Comparison of ENCODE assay signal across 14 cellular contexts in genomic region chr10:102423372-102423968, GRCh38. TPM values are rescaled to one million over a fixed set of nuclear protein-coding genes. Genes with fewer than 3 reads are reported as not detected.
A peak's percentile ranks its signal among the peaks of the same experiment; 100 is the strongest.
DNase-seq lines count a peak whose midpoint lies in the region; ATAC-seq, FAIRE-seq and TF ChIP-seq lines count a peak whose summit lies in the region.
"Had no signal": no experiment of that assay in that cellular context is flagged by ENCODE, and none has a peak within 500 bp of the region (broad histone marks: within the 10 kb centered on the region; RNA-seq: fewer than 3 reads in every experiment).

No MANE protein-coding gene starts in this region.

- DNase-seq in activated T-cell treated with anti-CD3 and anti-CD28 coated beads, Interleukin-2, amount 50 U/mL, for 4 hours = no peak
- DNase-seq in activated T-cell treated with anti-CD3 and anti-CD28 coated beads, Interleukin-2, amount 50 U/mL, for 72 hours = no peak
- no peak for DNase-seq in activated CD8-positive, alpha-beta T cell treated with anti-CD3 and anti-CD28 coated beads for 36 hours
- DNase-seq in kidney (peak; percentile 53), GM12892 (ENCODE audit: insufficient read length) (no peak)
- no peak for DNase-seq in stimulated activated CD8-positive, alpha-beta memory T cell treated with anti-CD3 and anti-CD28 coated beads, Interleukin-4, amount 100 ng/mL, for 48 hours
- DNase-seq: NCI-H1092, NCI-H524 had no signal

- H3K27ac ChIP-seq in kidney (ENCODE audit: low read depth in 2 of 2, low read length in 2 of 2) = no peak overlapping the region
- H3K27ac ChIP-seq in subcutaneous abdominal adipose tissue (ENCODE audit: low read depth, low read length) = no peak overlapping the region
- H3K27ac ChIP-seq: ascending aorta had no signal

- H3K4me3 Mint-ChIP-seq in activated T-cell treated with anti-CD3 and anti-CD28 coated beads, Interleukin-2, amount 50 U/mL, for 4 hours = peak overlapping the region; percentile 37
- peak overlapping the region in 1 of 2 donors; percentile 32 for H3K4me3 Mint-ChIP-seq in activated T-cell treated with anti-CD3 and anti-CD28 coated beads, Interleukin-2, amount 50 U/mL, for 72 hours
- peak overlapping the region; percentile 31 for H3K4me3 Mint-ChIP-seq in activated CD8-positive, alpha-beta T cell treated with anti-CD3 and anti-CD28 coated beads for 36 hours

- H3K4me1 Mint-ChIP-seq in activated T-cell treated with anti-CD3 and anti-CD28 coated beads, Interleukin-2, amount 50 U/mL, for 4 hours (ENCODE audit: low read depth) = peaks cover 34% of the 10 kb centered on the region
- peaks cover 58% of the 10 kb centered on the region for H3K4me1 Mint-ChIP-seq in activated T-cell treated with anti-CD3 and anti-CD28 coated beads, Interleukin-2, amount 50 U/mL, for 72 hours (ENCODE audit: low read depth)
- H3K4me1 Mint-ChIP-seq in activated CD8-positive, alpha-beta T cell treated with anti-CD3 and anti-CD28 coated beads for 36 hours (ENCODE audit: low read depth) = peaks cover 45% of the 10 kb centered on the region

- no peak for FAIRE-seq in kidney (lab: Jason Lieb, UNC)
- no peak for FAIRE-seq in GM12892 (lab: Jason Lieb, UNC)
- FAIRE-seq: TTC549 had no signal

- no peak for ATAC-seq in activated T-cell treated with anti-CD3 and anti-CD28 coated beads, Interleukin-2, amount 50 U/mL, for 4 hours
- ATAC-seq in activated T-cell treated with anti-CD3 and anti-CD28 coated beads, Interleukin-2, amount 50 U/mL, for 72 hours (replicated peaks in 1 of 2) = no peak
- no peak for ATAC-seq in activated CD8-positive, alpha-beta T cell treated with anti-CD3 and anti-CD28 coated beads for 36 hours
- no peak for ATAC-seq in GM19324 (IDR thresholded peaks at IDR 0.05; ENCODE audit: low FRiP score, unreplicated experiment)

- H3K27me3 ChIP-seq in subcutaneous abdominal adipose tissue (ENCODE audit: control insufficient read depth in 5 of 5, insufficient read depth in 4 of 5, low read length in 5 of 5) = peaks cover 0 to 1% (median under 1%) of the 10 kb centered on the region in 5 donors

- POLR2A ChIA-PET in activated CD8-positive, alpha-beta T cell treated with anti-CD3 and anti-CD28 coated beads for 36 hours (lab: Charles Lee) = interaction anchor here (0.6 to 7.3 kb wide), 9 partner anchors 8 to 178 kb away, joined by 3 to 73 read pairs (median 41); partner anchors contain the start of genes C10orf95, CUEDC2, GBF1 and NFKB2

- no peaks in the 10 kb centered on the region for H3K27me3 Mint-ChIP-seq in activated T-cell treated with anti-CD3 and anti-CD28 coated beads, Interleukin-2, amount 50 U/mL, for 4 hours (ENCODE audit: low read depth)
- H3K27me3 Mint-ChIP-seq in activated T-cell treated with anti-CD3 and anti-CD28 coated beads, Interleukin-2, amount 50 U/mL, for 72 hours (ENCODE audit: low read depth) = peaks cover 8% of the 10 kb centered on the region
- no peaks in the 10 kb centered on the region for H3K27me3 Mint-ChIP-seq in activated CD8-positive, alpha-beta T cell treated with anti-CD3 and anti-CD28 coated beads for 36 hours

- H3K27ac Mint-ChIP-seq in activated T-cell treated with anti-CD3 and anti-CD28 coated beads, Interleukin-2, amount 50 U/mL, for 72 hours = no peak overlapping the region
- no peak overlapping the region for H3K27ac Mint-ChIP-seq in activated CD8-positive, alpha-beta T cell treated with anti-CD3 and anti-CD28 coated beads for 36 hours
- H3K27ac Mint-ChIP-seq: endodermal cell had no signal

- CTCF ChIA-PET in activated CD8-positive, alpha-beta T cell treated with anti-CD3 and anti-CD28 coated beads for 36 hours (lab: Charles Lee) = interaction anchor here (1.0 to 6.2 kb wide), 16 partner anchors 10 to 291 kb away, joined by 4 to 143 read pairs (median 6); partner anchors contain the start of genes C10orf95, NFKB2 and PITX3

- peaks cover 3 to 11% of the 10 kb centered on the region in 2 donors for H3K36me3 ChIP-seq in kidney (ENCODE audit: control insufficient read depth in 1 of 2, insufficient read depth in 2 of 2, low read length in 2 of 2)
- peaks cover 0 to 22% (median 19%) of the 10 kb centered on the region in 5 donors for H3K36me3 ChIP-seq in subcutaneous abdominal adipose tissue (ENCODE audit: control insufficient read depth in 5 of 5, insufficient read depth in 5 of 5, low read length in 5 of 5)

- peak overlapping the region in 1 of 2 donors; percentile 81 for H3K9ac ChIP-seq in kidney (ENCODE audit: low read length in 2 of 2)
- H3K9ac ChIP-seq in subcutaneous abdominal adipose tissue (ENCODE audit: low read length in 5 of 5) = peak overlapping the region in 2 of 5 donors; percentile 84 to 88

- H3K36me3 Mint-ChIP-seq in activated T-cell treated with anti-CD3 and anti-CD28 coated beads, Interleukin-2, amount 50 U/mL, for 4 hours (ENCODE audit: insufficient read depth) = peaks cover 7% of the 10 kb centered on the region
- peaks cover 2% of the 10 kb centered on the region in 2 donors for H3K36me3 Mint-ChIP-seq in activated T-cell treated with anti-CD3 and anti-CD28 coated beads, Interleukin-2, amount 50 U/mL, for 72 hours (ENCODE audit: insufficient read depth in 2 of 2)
- H3K36me3 Mint-ChIP-seq in activated CD8-positive, alpha-beta T cell treated with anti-CD3 and anti-CD28 coated beads for 36 hours (ENCODE audit: low read depth) = peaks cover 8% of the 10 kb centered on the region

- intact Hi-C loops in activated CD8-positive, alpha-beta T cell treated with anti-CD3 and anti-CD28 coated beads for 36 hours (cut with micrococcal nuclease) = no loop called here
- intact Hi-C loops in kidney (cut with DNase I) = no loop called here

- TF ChIP-seq CTCF in activated CD8-positive, alpha-beta T cell treated with anti-CD3 and anti-CD28 coated beads for 36 hours (IDR thresholded peaks at IDR 0.05) = no peak
- TF ChIP-seq CTCF in kidney (IDR thresholded peaks at IDR 0.05; ENCODE audit: borderline replicate concordance, extremely low read depth, insufficient read depth) = no peak

- H3K9me3 Mint-ChIP-seq in activated T-cell treated with anti-CD3 and anti-CD28 coated beads, Interleukin-2, amount 50 U/mL, for 4 hours = no peaks in the 10 kb centered on the region
- H3K9me3 Mint-ChIP-seq in activated T-cell treated with anti-CD3 and anti-CD28 coated beads, Interleukin-2, amount 50 U/mL, for 72 hours = no peaks in the 10 kb centered on the region
- no peaks in the 10 kb centered on the region for H3K9me3 Mint-ChIP-seq in activated CD8-positive, alpha-beta T cell treated with anti-CD3 and anti-CD28 coated beads for 36 hours
- H3K9me3 Mint-ChIP-seq: endodermal cell had no signal

- no peak for TF ChIP-seq POLR2A in GM12892 (IDR thresholded peaks at IDR 0.05; ENCODE audit: low read depth, low read length)

- H3K4me1 ChIP-seq in kidney (ENCODE audit: control insufficient read depth in 1 of 2, insufficient read depth in 1 of 2, low read depth in 1 of 2, low read length in 2 of 2) = peaks cover 11 to 29% of the 10 kb centered on the region in 2 donors
- peaks cover 3 to 45% (median 41%) of the 10 kb centered on the region in 5 donors for H3K4me1 ChIP-seq in subcutaneous abdominal adipose tissue (ENCODE audit: control insufficient read depth in 5 of 5, insufficient read depth in 5 of 5, low read length in 5 of 5)

- H3K9me3 ChIP-seq in kidney (ENCODE audit: control insufficient read depth in 1 of 2, low read length in 2 of 2) = no peaks in the 10 kb centered on the region
- no peaks in the 10 kb centered on the region for H3K9me3 ChIP-seq in subcutaneous abdominal adipose tissue (ENCODE audit: control insufficient read depth in 5 of 5, low read length in 5 of 5)
- H3K9me3 ChIP-seq: ascending aorta had no signal

- peak overlapping the region; percentile 12 to 78 for H3K4me3 ChIP-seq in kidney (ENCODE audit: low read length in 2 of 2)
- peak overlapping the region in 4 of 5 donors; percentile 95 to 98 (median 96) for H3K4me3 ChIP-seq in subcutaneous abdominal adipose tissue (ENCODE audit: low read depth in 1 of 5, low read length in 5 of 5)

RNA-seq across cellular contexts. Expression of gene FBXL15, which starts 2.8 kb away (rescaled TPM):
- 10 to 100 TPM; 16.5 to 17.7 (median 16.6) TPM for total RNA-seq in activated T-cell treated with anti-CD3 and anti-CD28 coated beads, Interleukin-2, amount 50 U/mL, for 4 hours
- 10 to 100 TPM; 15.3 TPM for total RNA-seq in activated T-cell treated with anti-CD3 and anti-CD28 coated beads, Interleukin-2, amount 50 U/mL, for 72 hours
- total RNA-seq in activated CD8-positive, alpha-beta T cell treated with anti-CD3 and anti-CD28 coated beads for 36 hours = 10 to 100 TPM; 14.1 to 15.7 TPM
- 17.9 TPM for total RNA-seq in kidney
- polyA plus RNA-seq in kidney (ENCODE audit: insufficient read depth, low read depth, low replicate concordance) = 28.0 TPM
- polyA plus RNA-seq in GM12892 (2012; ENCODE audit: missing spikeins) = 0.66 TPM

RNA-seq across cellular contexts. Expression of gene PSD, which starts 4.9 kb away (rescaled TPM):
- 1 to 10 TPM; 2.3 to 4.6 (median 3.7) TPM for total RNA-seq in activated T-cell treated with anti-CD3 and anti-CD28 coated beads, Interleukin-2, amount 50 U/mL, for 4 hours
- 10 to 100 TPM in 1 of 2 donors, 1 to 10 TPM in 1; 8.6 to 11.7 TPM for total RNA-seq in activated T-cell treated with anti-CD3 and anti-CD28 coated beads, Interleukin-2, amount 50 U/mL, for 72 hours
- total RNA-seq in activated CD8-positive, alpha-beta T cell treated with anti-CD3 and anti-CD28 coated beads for 36 hours = 10 to 100 TPM in 1 of 2 experiments, 1 to 10 TPM in 1; 9.3 to 10.4 TPM
- 2.2 TPM for total RNA-seq in kidney
- 1.2 TPM for polyA plus RNA-seq in kidney (ENCODE audit: insufficient read depth, low read depth, low replicate concordance)
- polyA plus RNA-seq in GM12892 (2012; ENCODE audit: missing spikeins) = 2.0 TPM
- total RNA-seq: ascending aorta had no signal

RNA-seq across cellular contexts. Expression of gene CUEDC2, which starts 8.9 kb away (rescaled TPM):
- 10 to 100 TPM; 44.3 to 50.6 (median 45.3) TPM for total RNA-seq in activated T-cell treated with anti-CD3 and anti-CD28 coated beads, Interleukin-2, amount 50 U/mL, for 4 hours
- total RNA-seq in activated T-cell treated with anti-CD3 and anti-CD28 coated beads, Interleukin-2, amount 50 U/mL, for 72 hours = 10 to 100 TPM; 78.7 to 79.5 TPM
- 10 to 100 TPM; 71.8 to 76.4 TPM for total RNA-seq in activated CD8-positive, alpha-beta T cell treated with anti-CD3 and anti-CD28 coated beads for 36 hours
- total RNA-seq in kidney = 50.9 TPM
- polyA plus RNA-seq in kidney (ENCODE audit: insufficient read depth, low read depth, low replicate concordance) = 117 TPM
- 66.9 TPM for polyA plus RNA-seq in GM12892 (2012; ENCODE audit: missing spikeins)

RNA-seq across cellular contexts. Expression of gene C10orf95, which starts 27.9 kb away (rescaled TPM):
- under 1 TPM; 0.27 to 0.96 (median 0.45) TPM for total RNA-seq in activated T-cell treated with anti-CD3 and anti-CD28 coated beads, Interleukin-2, amount 50 U/mL, for 4 hours
- under 1 TPM in 1 of 2 donors, not detected in 1; 0.21 TPM for total RNA-seq in activated T-cell treated with anti-CD3 and anti-CD28 coated beads, Interleukin-2, amount 50 U/mL, for 72 hours
- under 1 TPM; 0.20 to 0.36 TPM for total RNA-seq in activated CD8-positive, alpha-beta T cell treated with anti-CD3 and anti-CD28 coated beads for 36 hours
- 2.7 TPM for total RNA-seq in kidney
- 0.62 TPM for polyA plus RNA-seq in kidney (ENCODE audit: insufficient read depth, low read depth, low replicate concordance)
- polyA plus RNA-seq in GM12892 (2012; ENCODE audit: missing spikeins) = 0.30 TPM
- total RNA-seq: ascending aorta, glomerular endothelial cell had no signal

RNA-seq across cellular contexts. Expression of gene NFKB2, which starts 28.0 kb away (rescaled TPM):
- 100 to 1,000 TPM; 300 to 365 (median 302) TPM for total RNA-seq in activated T-cell treated with anti-CD3 and anti-CD28 coated beads, Interleukin-2, amount 50 U/mL, for 4 hours
- total RNA-seq in activated T-cell treated with anti-CD3 and anti-CD28 coated beads, Interleukin-2, amount 50 U/mL, for 72 hours = 100 to 1,000 TPM; 472 to 564 TPM
- 100 to 1,000 TPM; 251 to 253 TPM for total RNA-seq in activated CD8-positive, alpha-beta T cell treated with anti-CD3 and anti-CD28 coated beads for 36 hours
- 62.7 TPM for total RNA-seq in kidney
- polyA plus RNA-seq in kidney (ENCODE audit: insufficient read depth, low read depth, low replicate concordance) = 14.0 TPM
- polyA plus RNA-seq in GM12892 (2012; ENCODE audit: missing spikeins) = 120 TPM
